ENCODE assay signal across 9 cellular contexts in the genomic region with DNA sequence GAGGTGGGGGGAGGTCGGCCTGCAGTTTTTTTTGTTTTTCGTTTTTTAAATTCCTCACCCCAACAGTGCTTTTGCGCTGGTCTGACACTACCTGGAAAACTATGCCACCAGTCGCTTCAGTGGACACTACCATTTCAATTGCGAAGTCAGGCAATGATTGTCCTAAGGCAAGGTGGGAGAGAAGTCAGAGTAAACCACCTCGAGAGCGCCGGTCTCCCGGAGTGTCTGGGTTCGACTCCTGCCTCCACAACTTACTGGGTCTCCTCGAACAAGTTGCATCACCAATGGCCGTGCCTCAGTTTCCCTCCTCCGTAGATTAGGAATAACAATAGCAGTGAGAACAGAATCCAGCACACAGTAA. TPM values are rescaled to one million over a fixed set of nuclear protein-coding genes. Genes with fewer than 3 reads are reported as not detected.
DNase-seq lines count a peak whose midpoint lies in the region; ATAC-seq and TF ChIP-seq lines count a peak whose summit lies in the region.
"Had no signal": no experiment of that assay in that cellular context is flagged by ENCODE, and none has a peak within 500 bp of the region (broad histone marks: within the 10 kb centered on the region; RNA-seq: fewer than 3 reads in every experiment).

No MANE protein-coding gene starts in this region.

- H3K27ac ChIP-seq in CD4-positive, alpha-beta T cell (ENCODE audit: low read depth, low read length): no peak overlapping the region
- H3K27ac ChIP-seq in SJSA1: no peak overlapping the region

- peaks cover 12% of the 10 kb centered on the region for H3K4me1 Mint-ChIP-seq in CD4-positive, alpha-beta T cell (ENCODE audit: low read depth)
- H3K4me1 Mint-ChIP-seq in osteocyte (ENCODE audit: unreplicated experiment): peaks cover 4% of the 10 kb centered on the region

- peaks cover 79% of the 10 kb centered on the region for H3K27me3 Mint-ChIP-seq in CD4-positive, alpha-beta T cell
- H3K27me3 Mint-ChIP-seq in osteocyte (ENCODE audit: unreplicated experiment): peaks cover 11% of the 10 kb centered on the region

- no peak for TF ChIP-seq CTCF in CD4-positive, alpha-beta T cell (IDR thresholded peaks at IDR 0.05)
- TF ChIP-seq CTCF in foreskin fibroblast (IDR thresholded peaks at IDR 0.05; ENCODE audit: low read depth, low read length): no peak
- no peak for TF ChIP-seq CTCF in osteocyte (IDR thresholded peaks at IDR 0.05)

- POLR2A ChIA-PET in CD4-positive, alpha-beta T cell (lab: Charles Lee): no interaction called here

- H3K4me1 ChIP-seq in SJSA1 (replicated peaks): peaks cover 12% of the 10 kb centered on the region

- peak overlapping the region; percentile 71 for H3K4me3 Mint-ChIP-seq in CD4-positive, alpha-beta T cell
- peak overlapping the region; percentile 76 for H3K4me3 Mint-ChIP-seq in osteocyte (ENCODE audit: unreplicated experiment)

- DNase-seq in CD4-positive, alpha-beta T cell: no peak
- no peak for DNase-seq in SJSA1 (ENCODE audit: low read depth in 1 of 2, low spot score in 2 of 2)
- DNase-seq in foreskin fibroblast: no peak
- no peak for DNase-seq in osteocyte (ENCODE audit: extremely low spot score, unreplicated experiment)
- DNase-seq in NCI-H1930 (lab: John Stamatoyannopoulos, UW): no peak
- DNase-seq: KG1 had no signal

- intact Hi-C loops in CD4-positive, alpha-beta T cell (cut with DNase I, micrococcal nuclease): no loop called here

- H3K4me3 ChIP-seq in SJSA1 (peak overlapping the region; percentile 48), foreskin fibroblast (ENCODE audit: low read depth in 1 of 2, low read length in 2 of 2) (peak overlapping the region; percentile 63 to 70)

- no peaks in the 10 kb centered on the region for H3K9me3 ChIP-seq in CD4-positive, alpha-beta T cell (ENCODE audit: control insufficient read depth, low read length)
- H3K9me3 ChIP-seq in SJSA1 (replicated peaks): no peaks in the 10 kb centered on the region

- no peaks in the 10 kb centered on the region for H3K36me3 Mint-ChIP-seq in CD4-positive, alpha-beta T cell (ENCODE audit: low read depth)
- H3K36me3 Mint-ChIP-seq in osteocyte (ENCODE audit: unreplicated experiment): no peaks in the 10 kb centered on the region

- H3K27me3 ChIP-seq in CD4-positive, alpha-beta T cell (ENCODE audit: control insufficient read depth, insufficient read depth, low read length): peaks cover 40% of the 10 kb centered on the region
- no peaks in the 10 kb centered on the region for H3K27me3 ChIP-seq in SJSA1 (replicated peaks)

- H3K9me3 Mint-ChIP-seq in CD4-positive, alpha-beta T cell: no peaks in the 10 kb centered on the region
- peaks cover 11% of the 10 kb centered on the region for H3K9me3 Mint-ChIP-seq in osteocyte (ENCODE audit: unreplicated experiment)

- H3K27ac Mint-ChIP-seq in CD4-positive, alpha-beta T cell: no peak overlapping the region
- H3K27ac Mint-ChIP-seq in osteocyte (ENCODE audit: unreplicated experiment): no peak overlapping the region

- no peak for ATAC-seq in CD4-positive, alpha-beta T cell (ENCODE audit: poor library complexity)
- ATAC-seq in GM19035 (IDR thresholded peaks at IDR 0.05; ENCODE audit: unreplicated experiment) (no peak), GM21576 (IDR thresholded peaks at IDR 0.05; ENCODE audit: unreplicated experiment) (no peak), GM21786 (IDR thresholded peaks at IDR 0.05; ENCODE audit: unreplicated experiment) (no peak)

- H3K36me3 ChIP-seq in SJSA1: no peaks in the 10 kb centered on the region

- CTCF ChIA-PET in CD4-positive, alpha-beta T cell (lab: Charles Lee): no interaction called here

RNA-seq across cellular contexts. Expression of gene SLC44A3, which starts 0.6 kb away (rescaled TPM):
- total RNA-seq in CD4-positive, alpha-beta T cell: under 1 TPM; 0.27 to 0.36 TPM
- 2.7 and 3.8 TPM in 2 replicates for total RNA-seq in SJSA1 (2014; rRNA removed; shearing (Covaris generic))
- 2.8 and 3.6 TPM in 2 replicates for total RNA-seq in osteocyte
